Comparison of ENCODE assay signal across 8 cellular contexts in the genomic region with DNA sequence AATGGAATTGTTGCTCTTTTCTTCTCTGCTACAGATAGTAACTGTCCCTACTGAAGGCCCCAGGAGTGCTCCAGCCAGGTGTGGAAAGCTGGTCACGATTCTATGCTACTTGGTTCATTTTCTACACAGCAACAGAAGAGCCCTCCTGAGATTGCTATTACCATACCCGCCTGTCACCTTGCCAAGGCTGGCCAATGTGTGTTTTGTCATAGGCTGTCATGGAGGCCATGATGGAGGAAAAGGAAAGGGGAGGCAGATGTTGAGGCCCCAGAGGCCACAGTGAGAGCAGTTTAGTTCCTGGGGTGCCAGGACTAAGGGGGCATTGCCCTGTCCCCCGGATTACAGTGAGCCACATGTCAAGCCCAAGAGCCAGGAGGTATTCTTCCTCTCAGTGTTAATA. TPM values are rescaled to one million over a fixed set of nuclear protein-coding genes. Genes with fewer than 3 reads are reported as not detected.
A peak's percentile ranks its signal among the peaks of the same experiment; 100 is the strongest.
DNase-seq lines count a peak whose midpoint lies in the region; ATAC-seq and TF ChIP-seq lines count a peak whose summit lies in the region.

No MANE protein-coding gene starts in this region.

- H3K4me3 ChIP-seq in kidney epithelial cell (ENCODE audit: low read depth, low read length) (peak overlapping the region; percentile 73), tibial artery (peak overlapping the region; percentile 62 to 80)

- H3K27me3 ChIP-seq in kidney epithelial cell (ENCODE audit: control insufficient read depth, insufficient read depth, low read length) (no peaks in the 10 kb centered on the region), tibial artery (no peaks in the 10 kb centered on the region)

- H3K4me3 Mint-ChIP-seq in activated CD8-positive, alpha-beta memory T cell treated with anti-CD3 and anti-CD28 coated beads, Interleukin-2, amount 10 ng/mL, durations not matched to agents 7 days and 5 days, result peak overlapping the region; percentile 97
- peak overlapping the region; percentile 92 for H3K4me3 Mint-ChIP-seq in activated naive CD8-positive, alpha-beta T cell treated with anti-CD3 and anti-CD28 coated beads, Interleukin-2, amount 10 ng/mL, durations not matched to agents 7 days and 5 days

- H3K36me3 ChIP-seq in kidney epithelial cell (ENCODE audit: control insufficient read depth, insufficient read depth, low read length) (no peaks in the 10 kb centered on the region), tibial artery (peaks cover 11 to 38% (median 27%) of the 10 kb centered on the region in 3 donors)

- DNase-seq in activated CD8-positive, alpha-beta memory T cell treated with anti-CD3 and anti-CD28 coated beads, Interleukin-2, amount 10 ng/mL, durations not matched to agents 7 days and 5 days, result no peak
- DNase-seq in activated CD8-positive, alpha-beta memory T cell treated with anti-CD3 and anti-CD28 coated beads for 24 hours, result no peak
- DNase-seq in activated naive CD8-positive, alpha-beta T cell treated with anti-CD3 and anti-CD28 coated beads, Interleukin-2, amount 10 ng/mL, durations not matched to agents 7 days and 5 days, result no peak
- DNase-seq in kidney epithelial cell (ENCODE audit: low read depth), result no peak
- no peak for DNase-seq in tibial artery
- no peak for DNase-seq in NCI-H1092 (lab: John Stamatoyannopoulos, UW)
- no peak for DNase-seq in NK-92 treated with Interleukin-12 subunit alpha and Interleukin-12 subunit beta, amount 100 ng/mL, for 24 hours (lab: John Stamatoyannopoulos, UW)

- ATAC-seq in activated CD8-positive, alpha-beta memory T cell treated with anti-CD3 and anti-CD28 coated beads, Interleukin-2, amount 10 ng/mL, durations not matched to agents 7 days and 5 days, result no peak
- ATAC-seq in activated naive CD8-positive, alpha-beta T cell treated with anti-CD3 and anti-CD28 coated beads, Interleukin-2, amount 10 ng/mL, durations not matched to agents 7 days and 5 days (ENCODE audit: low read depth), result no peak
- ATAC-seq in GM19397 (IDR thresholded peaks at IDR 0.05; ENCODE audit: unreplicated experiment), result no peak

- no peaks in the 10 kb centered on the region for H3K27me3 Mint-ChIP-seq in activated CD8-positive, alpha-beta memory T cell treated with anti-CD3 and anti-CD28 coated beads, Interleukin-2, amount 10 ng/mL, durations not matched to agents 7 days and 5 days
- no peaks in the 10 kb centered on the region for H3K27me3 Mint-ChIP-seq in activated naive CD8-positive, alpha-beta T cell treated with anti-CD3 and anti-CD28 coated beads, Interleukin-2, amount 10 ng/mL, durations not matched to agents 7 days and 5 days

- H3K9me3 ChIP-seq in tibial artery, result no peaks in the 10 kb centered on the region

- no peaks in the 10 kb centered on the region for H3K9me3 Mint-ChIP-seq in activated CD8-positive, alpha-beta memory T cell treated with anti-CD3 and anti-CD28 coated beads, Interleukin-2, amount 10 ng/mL, durations not matched to agents 7 days and 5 days (ENCODE audit: low read depth)
- H3K9me3 Mint-ChIP-seq in activated naive CD8-positive, alpha-beta T cell treated with anti-CD3 and anti-CD28 coated beads, Interleukin-2, amount 10 ng/mL, durations not matched to agents 7 days and 5 days, result no peaks in the 10 kb centered on the region

- H3K36me3 Mint-ChIP-seq in activated CD8-positive, alpha-beta memory T cell treated with anti-CD3 and anti-CD28 coated beads, Interleukin-2, amount 10 ng/mL, durations not matched to agents 7 days and 5 days, result peaks cover 29% of the 10 kb centered on the region
- peaks cover 21% of the 10 kb centered on the region for H3K36me3 Mint-ChIP-seq in activated naive CD8-positive, alpha-beta T cell treated with anti-CD3 and anti-CD28 coated beads, Interleukin-2, amount 10 ng/mL, durations not matched to agents 7 days and 5 days

- peak overlapping the region; percentile 58 for H3K27ac Mint-ChIP-seq in activated CD8-positive, alpha-beta memory T cell treated with anti-CD3 and anti-CD28 coated beads, Interleukin-2, amount 10 ng/mL, durations not matched to agents 7 days and 5 days
- peak overlapping the region; percentile 70 for H3K27ac Mint-ChIP-seq in activated naive CD8-positive, alpha-beta T cell treated with anti-CD3 and anti-CD28 coated beads, Interleukin-2, amount 10 ng/mL, durations not matched to agents 7 days and 5 days

- TF ChIP-seq CTCF in kidney epithelial cell (IDR thresholded peaks at IDR 0.05; ENCODE audit: insufficient read depth, low read length, poor library complexity, severe bottlenecking) (no peak), tibial artery (IDR thresholded peaks at IDR 0.05) (no peak)

- POLR2A ChIA-PET in activated naive CD8-positive, alpha-beta T cell treated with anti-CD3 and anti-CD28 coated beads, Interleukin-2, amount 10 ng/mL, durations not matched to agents 7 days and 5 days (lab: Charles Lee), result interaction anchor here (1.2 to 3.5 kb wide), 14 partner anchors 8 to 240 kb away, joined by 3 to 84 read pairs (median 6); a partner anchor contains a TSS

- H3K4me1 Mint-ChIP-seq in activated CD8-positive, alpha-beta memory T cell treated with anti-CD3 and anti-CD28 coated beads, Interleukin-2, amount 10 ng/mL, durations not matched to agents 7 days and 5 days, result peaks cover 44% of the 10 kb centered on the region
- H3K4me1 Mint-ChIP-seq in activated naive CD8-positive, alpha-beta T cell treated with anti-CD3 and anti-CD28 coated beads, Interleukin-2, amount 10 ng/mL, durations not matched to agents 7 days and 5 days, result peaks cover 29% of the 10 kb centered on the region

- peaks cover 0 to 38% (median 29%) of the 10 kb centered on the region in 4 donors for H3K4me1 ChIP-seq in tibial artery

- peak overlapping the region; percentile 86 to 92 for H3K27ac ChIP-seq in tibial artery

- CTCF ChIA-PET in activated CD8-positive, alpha-beta memory T cell treated with anti-CD3 and anti-CD28 coated beads, Interleukin-2, amount 10 ng/mL, durations not matched to agents 7 days and 5 days (lab: Charles Lee), result interaction anchor here (2.5 to 2.7 kb wide), 2 partner anchors 29 to 65 kb away, joined by 11 read pairs; a partner anchor contains a TSS

- intact Hi-C loops in tibial artery (cut with DNase I; ENCODE audit: low total_unique reads), result no loop called here

RNA-seq across cellular contexts. Expression of a gene that starts 1.0 kb away (rescaled TPM):
- total RNA-seq in activated CD8-positive, alpha-beta memory T cell treated with anti-CD3 and anti-CD28 coated beads, Interleukin-2, amount 10 ng/mL, durations not matched to agents 7 days and 5 days, result 10 to 100 TPM; 21.7 to 27.7 TPM
- 10 to 100 TPM; 23.1 to 26.4 TPM for total RNA-seq in activated naive CD8-positive, alpha-beta T cell treated with anti-CD3 and anti-CD28 coated beads, Interleukin-2, amount 10 ng/mL, durations not matched to agents 7 days and 5 days
- 19.9 and 22.3 TPM in 2 replicates for total RNA-seq in kidney epithelial cell

RNA-seq across cellular contexts. Expression of a gene that starts 1.2 kb away (rescaled TPM):
- 10 to 100 TPM; 28.2 to 35.5 TPM for total RNA-seq in activated CD8-positive, alpha-beta memory T cell treated with anti-CD3 and anti-CD28 coated beads, Interleukin-2, amount 10 ng/mL, durations not matched to agents 7 days and 5 days
- total RNA-seq in activated naive CD8-positive, alpha-beta T cell treated with anti-CD3 and anti-CD28 coated beads, Interleukin-2, amount 10 ng/mL, durations not matched to agents 7 days and 5 days, result 10 to 100 TPM; 28.8 to 29.7 TPM
- total RNA-seq in kidney epithelial cell, result 29.6 and 31.6 TPM in 2 replicates

RNA-seq across cellular contexts. Expression of a gene that starts 27.7 kb away (rescaled TPM):
- total RNA-seq in activated CD8-positive, alpha-beta memory T cell treated with anti-CD3 and anti-CD28 coated beads, Interleukin-2, amount 10 ng/mL, durations not matched to agents 7 days and 5 days, result 100 to 1,000 TPM; 109 to 116 TPM
- 100 to 1,000 TPM; 144 to 148 TPM for total RNA-seq in activated naive CD8-positive, alpha-beta T cell treated with anti-CD3 and anti-CD28 coated beads, Interleukin-2, amount 10 ng/mL, durations not matched to agents 7 days and 5 days
- 101 and 108 TPM in 2 replicates for total RNA-seq in kidney epithelial cell

RNA-seq across cellular contexts. Expression of a gene that starts 54.6 kb away (rescaled TPM):
- 100 to 1,000 TPM; 204 to 211 TPM for total RNA-seq in activated CD8-positive, alpha-beta memory T cell treated with anti-CD3 and anti-CD28 coated beads, Interleukin-2, amount 10 ng/mL, durations not matched to agents 7 days and 5 days
- 100 to 1,000 TPM; 263 to 279 TPM for total RNA-seq in activated naive CD8-positive, alpha-beta T cell treated with anti-CD3 and anti-CD28 coated beads, Interleukin-2, amount 10 ng/mL, durations not matched to agents 7 days and 5 days
- total RNA-seq in kidney epithelial cell, result 260 and 284 TPM in 2 replicates
